2 cellular contexts compared by ENCODE assay signal in genomic region chr6:140602843-140603242, GRCh38.
TF ChIP-seq lines count a peak whose summit lies in the region.

No MANE protein-coding gene starts in this region.

TF ChIP-seq in IMR-90, 13 proteins besides CTCF, POLR2A, EP300 and RAD21 (continued from another document):
- TF ChIP-seq, protein P1, sequence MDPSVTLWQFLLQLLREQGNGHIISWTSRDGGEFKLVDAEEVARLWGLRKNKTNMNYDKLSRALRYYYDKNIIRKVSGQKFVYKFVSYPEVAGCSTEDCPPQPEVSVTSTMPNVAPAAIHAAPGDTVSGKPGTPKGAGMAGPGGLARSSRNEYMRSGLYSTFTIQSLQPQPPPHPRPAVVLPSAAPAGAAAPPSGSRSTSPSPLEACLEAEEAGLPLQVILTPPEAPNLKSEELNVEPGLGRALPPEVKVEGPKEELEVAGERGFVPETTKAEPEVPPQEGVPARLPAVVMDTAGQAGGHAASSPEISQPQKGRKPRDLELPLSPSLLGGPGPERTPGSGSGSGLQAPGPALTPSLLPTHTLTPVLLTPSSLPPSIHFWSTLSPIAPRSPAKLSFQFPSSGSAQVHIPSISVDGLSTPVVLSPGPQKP (IDR thresholded peaks at IDR 0.05; ENCODE audit: borderline replicate concordance, low read depth, low read length) = no peak
- no peak for TF ChIP-seq RFX5 (IDR thresholded peaks at IDR 0.05; ENCODE audit: low read depth, low read length)

TF ChIP-seq in neural cell, 6 proteins besides CTCF, POLR2A, EP300 and RAD21:
- TF ChIP-seq, protein P2, sequence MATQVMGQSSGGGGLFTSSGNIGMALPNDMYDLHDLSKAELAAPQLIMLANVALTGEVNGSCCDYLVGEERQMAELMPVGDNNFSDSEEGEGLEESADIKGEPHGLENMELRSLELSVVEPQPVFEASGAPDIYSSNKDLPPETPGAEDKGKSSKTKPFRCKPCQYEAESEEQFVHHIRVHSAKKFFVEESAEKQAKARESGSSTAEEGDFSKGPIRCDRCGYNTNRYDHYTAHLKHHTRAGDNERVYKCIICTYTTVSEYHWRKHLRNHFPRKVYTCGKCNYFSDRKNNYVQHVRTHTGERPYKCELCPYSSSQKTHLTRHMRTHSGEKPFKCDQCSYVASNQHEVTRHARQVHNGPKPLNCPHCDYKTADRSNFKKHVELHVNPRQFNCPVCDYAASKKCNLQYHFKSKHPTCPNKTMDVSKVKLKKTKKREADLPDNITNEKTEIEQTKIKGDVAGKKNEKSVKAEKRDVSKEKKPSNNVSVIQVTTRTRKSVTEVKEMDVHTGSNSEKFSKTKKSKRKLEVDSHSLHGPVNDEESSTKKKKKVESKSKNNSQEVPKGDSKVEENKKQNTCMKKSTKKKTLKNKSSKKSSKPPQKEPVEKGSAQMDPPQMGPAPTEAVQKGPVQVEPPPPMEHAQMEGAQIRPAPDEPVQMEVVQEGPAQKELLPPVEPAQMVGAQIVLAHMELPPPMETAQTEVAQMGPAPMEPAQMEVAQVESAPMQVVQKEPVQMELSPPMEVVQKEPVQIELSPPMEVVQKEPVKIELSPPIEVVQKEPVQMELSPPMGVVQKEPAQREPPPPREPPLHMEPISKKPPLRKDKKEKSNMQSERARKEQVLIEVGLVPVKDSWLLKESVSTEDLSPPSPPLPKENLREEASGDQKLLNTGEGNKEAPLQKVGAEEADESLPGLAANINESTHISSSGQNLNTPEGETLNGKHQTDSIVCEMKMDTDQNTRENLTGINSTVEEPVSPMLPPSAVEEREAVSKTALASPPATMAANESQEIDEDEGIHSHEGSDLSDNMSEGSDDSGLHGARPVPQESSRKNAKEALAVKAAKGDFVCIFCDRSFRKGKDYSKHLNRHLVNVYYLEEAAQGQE (IDR thresholded peaks at IDR 0.05; ENCODE audit: borderline replicate concordance) = no peak
- no peak for TF ChIP-seq POLR2AphosphoS5 (IDR thresholded peaks at IDR 0.05)
- no peak for TF ChIP-seq MXI1 (conservative IDR thresholded peaks at IDR 0.05; ENCODE audit: poor library complexity, severe bottlenecking)
- no peak for TF ChIP-seq EZH2 (IDR thresholded peaks at IDR 0.05; ENCODE audit: borderline replicate concordance, insufficient read depth, low read length, poor library complexity, severe bottlenecking)
